In genomic region chr16:30372725-30373124, GRCh38 we compare ENCODE assay signal across 13 cellular contexts. TPM values are rescaled to one million over a fixed set of nuclear protein-coding genes. Genes with fewer than 3 reads are reported as not detected.
A peak's percentile ranks its signal among the peaks of the same experiment; 100 is the strongest.
DNase-seq lines count a peak whose midpoint lies in the region; ATAC-seq and TF ChIP-seq lines count a peak whose summit lies in the region.
"Had no signal": no experiment of that assay in that cellular context is flagged by ENCODE, and none has a peak within 500 bp of the region (broad histone marks: within the 10 kb centered on the region; RNA-seq: fewer than 3 reads in every experiment).

No MANE protein-coding gene starts in this region.

- no peak overlapping the region for H4K8ac ChIP-seq in neuronal stem cell (ENCODE audit: low read depth, low read length)

- H3K4me3 ChIP-seq in Caco-2 (ENCODE audit: low read depth, low read length) (no peak overlapping the region), neuronal stem cell (ENCODE audit: low read length in 2 of 2) (no peak overlapping the region), GM23248 (no peak overlapping the region)
- H3K4me3 ChIP-seq: thyroid gland had no signal

- no peaks in the 10 kb centered on the region for H3K27me3 Mint-ChIP-seq in Caco-2 (ENCODE audit: insufficient read depth, unreplicated experiment)
- H3K27me3 Mint-ChIP-seq in brain = peaks cover 13% of the 10 kb centered on the region

- H3K18ac ChIP-seq in neuronal stem cell (ENCODE audit: low read length) = no peak overlapping the region

- H3K79me1 ChIP-seq in neuronal stem cell (ENCODE audit: low read depth, low read length) = peaks cover 9% of the 10 kb centered on the region

- H3K9me3 Mint-ChIP-seq in Caco-2 (ENCODE audit: unreplicated experiment) (no peaks in the 10 kb centered on the region), brain (peaks cover 0 to 5% (median 0%) of the 10 kb centered on the region in 5 experiments)
- H3K9me3 Mint-ChIP-seq: T-helper 1 cell treated with Interleukin-12 subunit alpha and Interleukin-12 subunit beta and Interleukin-4 antibody, amounts not matched to agents 30 μg/mL and 1 μg/mL, for 36 hours had no signal

- H3K27ac ChIP-seq in neuronal stem cell (replicated peaks; ENCODE audit: low read length) = no peak overlapping the region
- H3K27ac ChIP-seq in GM23248 = no peak overlapping the region
- H3K27ac ChIP-seq: thyroid gland had no signal

- peaks cover 19% of the 10 kb centered on the region for H3K36me3 Mint-ChIP-seq in Caco-2 (ENCODE audit: insufficient read depth, unreplicated experiment)
- H3K36me3 Mint-ChIP-seq in brain = peaks cover 2% of the 10 kb centered on the region

- H4K20me1 ChIP-seq in GM23248 (ENCODE audit: insufficient read depth) = no peaks in the 10 kb centered on the region; the same call in 1 of the 2 replicates

- no peak overlapping the region for H4K91ac ChIP-seq in neuronal stem cell (ENCODE audit: low read depth, low read length, poor library complexity)

- H3F3A ChIP-seq in GM23248 (ENCODE audit: insufficient read depth) = peaks cover 13% of the 10 kb centered on the region; the same call in 1 of the 2 replicates

- H3K4ac ChIP-seq in neuronal stem cell (ENCODE audit: low read length) = no peak overlapping the region

- no peak overlapping the region for H3K4me2 ChIP-seq in neuronal stem cell (ENCODE audit: insufficient read depth, low read length, poor library complexity, severe bottlenecking)
- H3K4me2 ChIP-seq in GM23248 (ENCODE audit: unreplicated experiment) = no peak overlapping the region

- H2BK15ac ChIP-seq in neuronal stem cell (ENCODE audit: low read length) = peak overlapping the region; percentile 94

- no TSS peak for BruUV-seq in Caco-2 (replicated peaks; lab: Mats Ljungman, UMichigan)

- H3K9me2 ChIP-seq in GM23248 (ENCODE audit: insufficient read depth) = no peaks in the 10 kb centered on the region

- H2AK5ac ChIP-seq in neuronal stem cell (ENCODE audit: low read depth, low read length) = peak overlapping the region; percentile 93

- POLR2A ChIA-PET in Caco-2 (lab: Charles Lee) = interaction anchor here (0.5 kb wide), 1 partner anchor 309 kb away, joined by 3 read pairs; no protein-coding TSS in a partner anchor

- DNase-seq in Caco-2 (no peak), NCI-H2196 treated with DMSO at 0.1 percent for 48 hours (lab: John Stamatoyannopoulos, UW; ENCODE audit: unreplicated experiment) (peak; percentile 13), neuronal stem cell (ENCODE audit: low spot score) (no peak), GM23248 (no peak), HuH-7.5 (ENCODE audit: low spot score) (no peak), DMS 273 treated with DMSO at 0.1 percent for 48 hours (lab: John Stamatoyannopoulos, UW) (no peak)
- DNase-seq: NCI-H1105 treated with DMSO at 0.1 percent for 48 hours, NCI-H446, small intestine, thyroid gland had no signal

- in situ Hi-C loops in GM23248 (cut with MboI) = no loop called here

- no peaks in the 10 kb centered on the region for H3K9me3 ChIP-seq in Caco-2
- H3K9me3 ChIP-seq in neuronal stem cell (replicated peaks in 1 of 2; ENCODE audit: control insufficient read depth in 2 of 2, insufficient read depth in 1 of 2, low read depth in 1 of 2, low read length in 2 of 2) = no peaks in the 10 kb centered on the region
- H3K9me3 ChIP-seq in GM23248 (ENCODE audit: low read depth) = no peaks in the 10 kb centered on the region
- H3K9me3 ChIP-seq: thyroid gland had no signal

- CTCF ChIA-PET in Caco-2 (lab: Charles Lee) = no interaction called here

- H3K23ac ChIP-seq in neuronal stem cell (ENCODE audit: low read depth, low read length, poor library complexity) = no peak overlapping the region

- H3K4me3 Mint-ChIP-seq in Caco-2 (ENCODE audit: unreplicated experiment) (no peak overlapping the region), brain (peak overlapping the region in 4 of 5 experiments; percentile 37 to 94 (median 88))

- H3K27me3 ChIP-seq in Caco-2 (replicated peaks; ENCODE audit: control insufficient read depth, insufficient read depth, low read length) = no peaks in the 10 kb centered on the region
- H3K27me3 ChIP-seq in neuronal stem cell (ENCODE audit: control insufficient read depth in 3 of 3, insufficient read depth in 3 of 3, low read depth in 1 of 3, low read length in 3 of 3) = no peaks in the 10 kb centered on the region
- H3K27me3 ChIP-seq in GM23248 (replicated peaks; ENCODE audit: insufficient read depth) = no peaks in the 10 kb centered on the region
- H3K27me3 ChIP-seq: thyroid gland had no signal

- no CpG with 5 or more reads among the region's 5 CpGs for WGBS in neuronal stem cell (ENCODE audit: extremely low coverage in 2 of 2, insufficient read length in 2 of 2, insufficient replicate concordance in 1 of 2), 2 donors
- 98% methylated on average over 5 of the region's 5 CpGs for WGBS in GM23248 (ENCODE audit: low coverage in 1 of 2, low lambda C conversion rate in 2 of 2, missing lambda C conversion rate in 2 of 2), 2 experiments

- peaks cover 27% of the 10 kb centered on the region for H3K4me1 Mint-ChIP-seq in Caco-2 (ENCODE audit: low read depth, unreplicated experiment)
- peaks cover 58% of the 10 kb centered on the region for H3K4me1 Mint-ChIP-seq in brain

- H3K9ac ChIP-seq in neuronal stem cell (ENCODE audit: low read depth, low read length, poor library complexity) (peak overlapping the region; percentile 24), GM23248 (no peak overlapping the region)

- H3K27ac Mint-ChIP-seq in Caco-2 (ENCODE audit: unreplicated experiment) = peak overlapping the region; percentile 99
- peak overlapping the region; percentile 79 to 100 (median 100) for H3K27ac Mint-ChIP-seq in brain

- H3K36me3 ChIP-seq in Caco-2 (ENCODE audit: control insufficient read depth, insufficient read depth, low read length) (no peaks in the 10 kb centered on the region), neuronal stem cell (replicated peaks in 1 of 2; ENCODE audit: control insufficient read depth in 2 of 2, insufficient read depth in 2 of 2, low read length in 2 of 2) (no peaks in the 10 kb centered on the region), GM23248 (ENCODE audit: low read depth) (no peaks in the 10 kb centered on the region)
- H3K36me3 ChIP-seq: thyroid gland had no signal

- H3K4me1 ChIP-seq in Caco-2 (peaks cover 32% of the 10 kb centered on the region), neuronal stem cell (ENCODE audit: control insufficient read depth in 2 of 2, insufficient read depth in 1 of 2, low read depth in 1 of 2, low read length in 2 of 2) (peaks cover 25 to 32% of the 10 kb centered on the region in 2 donors), GM23248 (ENCODE audit: insufficient read depth) (peaks cover 14% of the 10 kb centered on the region)

- H2AFZ ChIP-seq in neuronal stem cell (ENCODE audit: low read length) = no peak overlapping the region
- H2AFZ ChIP-seq in GM23248 = no peak overlapping the region

- intact Hi-C loops in Caco-2 (cut with micrococcal nuclease; ENCODE audit: unreplicated experiment) = no loop called here

- TF ChIP-seq CTCF in Caco-2 (IDR thresholded peaks at IDR 0.05; ENCODE audit: insufficient read depth in 1 of 2, low read depth in 1 of 2, low read length in 1 of 2, severe bottlenecking in 1 of 2, unreplicated experiment in 1 of 2) (no peak), brain (conservative IDR thresholded peaks at IDR 0.05) (no peak)

- peak overlapping the region; percentile 57 for H2BK120ac ChIP-seq in neuronal stem cell (ENCODE audit: low read depth, low read length)

- peak overlapping the region; percentile 84 for H2BK5ac ChIP-seq in neuronal stem cell (ENCODE audit: low read length)

- ATAC-seq in GM21528 (IDR thresholded peaks at IDR 0.05; ENCODE audit: low FRiP score, unreplicated experiment) = no peak

- peaks cover 22% of the 10 kb centered on the region for H3K79me2 ChIP-seq in GM23248 (ENCODE audit: insufficient read depth)

- no peak overlapping the region for H3K14ac ChIP-seq in neuronal stem cell (ENCODE audit: low read length)

- no peak overlapping the region for H2BK12ac ChIP-seq in neuronal stem cell (ENCODE audit: low read length)

RNA-seq across cellular contexts. Expression of gene MYL11, which starts 1.9 kb away (rescaled TPM):
- 2.7 and 2.9 TPM in 2 replicates for total RNA-seq in Caco-2 (2022)
- polyA plus RNA-seq in brain (ENCODE audit: insufficient read depth, low read depth, low replicate concordance) = not detected
- polyA plus RNA-seq in neuronal stem cell (2013, experiment 1 of 2) = 4.7 TPM
- polyA plus RNA-seq in neuronal stem cell (2013, experiment 2 of 2) = 4.6 TPM
- total RNA-seq in GM23248 (2014; rRNA removed; shearing (Covaris generic)) = not detected in 2 replicates
- 1.5 and 2.1 TPM in 2 replicates for polyA plus RNA-seq in GM23248 (2016; fragmentation: Nextera tagmentation; extraction: Ambion mirVana)
- total RNA-seq: thyroid gland had no signal

RNA-seq across cellular contexts. Expression of gene TBC1D10B, which starts 2.4 kb away (rescaled TPM):
- 36.9 and 40.5 TPM in 2 replicates for total RNA-seq in Caco-2 (2022)
- polyA plus RNA-seq in brain (ENCODE audit: insufficient read depth, low read depth, low replicate concordance) (93.7 TPM), GM23248 (2016; fragmentation: Nextera tagmentation; extraction: Ambion mirVana) (10.3 and 12.2 TPM in 2 replicates)
- 18.4 TPM for polyA plus RNA-seq in neuronal stem cell (2013, experiment 1 of 2)
- polyA plus RNA-seq in neuronal stem cell (2013, experiment 2 of 2) = 16.8 TPM
- 41.2 and 43.9 TPM in 2 replicates for total RNA-seq in GM23248 (2014; rRNA removed; shearing (Covaris generic))

RNA-seq across cellular contexts. Expression of gene SEPTIN1, which starts 9.6 kb away (rescaled TPM):
- 0.21 and 0.34 TPM in 2 replicates for total RNA-seq in Caco-2 (2022)
- polyA plus RNA-seq in brain (ENCODE audit: insufficient read depth, low read depth, low replicate concordance) = 4.8 TPM
- 3.9 TPM for polyA plus RNA-seq in neuronal stem cell (2013, experiment 1 of 2)
- polyA plus RNA-seq in neuronal stem cell (2013, experiment 2 of 2) = 3.4 TPM
- not detected in 2 replicates for total RNA-seq in GM23248 (2014; rRNA removed; shearing (Covaris generic))
- 1.7 and 1.9 TPM in 2 replicates for polyA plus RNA-seq in GM23248 (2016; fragmentation: Nextera tagmentation; extraction: Ambion mirVana)

RNA-seq across cellular contexts. Expression of gene CD2BP2, which starts 17.6 kb away (rescaled TPM):
- total RNA-seq in Caco-2 (2022) = 50.1 and 51.8 TPM in 2 replicates
- polyA plus RNA-seq in brain (ENCODE audit: insufficient read depth, low read depth, low replicate concordance) (90.9 TPM), GM23248 (2016; fragmentation: Nextera tagmentation; extraction: Ambion mirVana) (50.0 and 53.4 TPM in 2 replicates)
- polyA plus RNA-seq in neuronal stem cell (2013, experiment 1 of 2) = 31.1 TPM
- 30.6 TPM for polyA plus RNA-seq in neuronal stem cell (2013, experiment 2 of 2)
- total RNA-seq in GM23248 (2014; rRNA removed; shearing (Covaris generic)) = 38.5 and 42.9 TPM in 2 replicates

RNA-seq across cellular contexts. Expression of gene ZNF48, which starts 22.5 kb away (rescaled TPM):
- 12.8 and 13.4 TPM in 2 replicates for total RNA-seq in Caco-2 (2022)
- polyA plus RNA-seq in brain (ENCODE audit: insufficient read depth, low read depth, low replicate concordance) (34.3 TPM), GM23248 (2016; fragmentation: Nextera tagmentation; extraction: Ambion mirVana) (0.65 and 0.81 TPM in 2 replicates)
- 22.2 TPM for polyA plus RNA-seq in neuronal stem cell (2013, experiment 1 of 2)
- 21.3 TPM for polyA plus RNA-seq in neuronal stem cell (2013, experiment 2 of 2)
- 6.3 and 16.2 TPM in 2 replicates for total RNA-seq in GM23248 (2014; rRNA removed; shearing (Covaris generic))
